20 cellular contexts compared by ENCODE assay signal in genomic region chr10:123250640-123251039, GRCh38.
"Had no signal": no experiment of that assay in that cellular context is flagged by ENCODE, and none has a peak within 500 bp of the region (broad histone marks: within the 10 kb centered on the region; RNA-seq: fewer than 3 reads in every experiment).

No MANE protein-coding gene starts in this region.

- H3K27ac Mint-ChIP-seq: activated CD8-positive, alpha-beta T cell treated with anti-CD3 and anti-CD28 coated beads for 36 hours; activated naive CD8-positive, alpha-beta T cell treated with anti-CD3 and anti-CD28 coated beads for 36 hours; activated T-helper 17 cell treated with anti-CD3 and anti-CD28 coated beads, Interleukin-2, amount 50 U/mL, for 72 hours; effector memory CD8-positive, alpha-beta T cell; naive thymus-derived CD8-positive, alpha-beta T cell; stimulated activated memory B cell treated with anti-CD40 and anti-IgM and Interleukin-4, amounts not matched to agents 10 μg/mL and 1 μg/mL and 100 μg/mL, for 72 hours; type B pancreatic cell; WTC11 had no signal

- H3K27ac ChIP-seq: esophagus squamous epithelium, neutrophil, pancreas, sigmoid colon, testis had no signal

- H3K9me3 ChIP-seq: esophagus squamous epithelium, neutrophil, pancreas, sigmoid colon, testis had no signal

- H3K27me3 ChIP-seq: esophagus squamous epithelium, neutrophil, pancreas, sigmoid colon, testis had no signal

- H3K36me3 ChIP-seq: esophagus squamous epithelium, neutrophil, pancreas, sigmoid colon had no signal

- H3K4me1 Mint-ChIP-seq: activated T-helper 17 cell treated with anti-CD3 and anti-CD28 coated beads, Interleukin-2, amount 50 U/mL, for 72 hours; stimulated activated memory B cell treated with anti-CD40 and anti-IgM and Interleukin-4, amounts not matched to agents 10 μg/mL and 1 μg/mL and 100 μg/mL, for 72 hours had no signal

- H3K9me3 Mint-ChIP-seq: activated CD8-positive, alpha-beta T cell treated with anti-CD3 and anti-CD28 coated beads for 36 hours; activated naive CD8-positive, alpha-beta T cell treated with anti-CD3 and anti-CD28 coated beads for 36 hours; activated T-helper 17 cell treated with anti-CD3 and anti-CD28 coated beads, Interleukin-2, amount 50 U/mL, for 72 hours; effector memory CD8-positive, alpha-beta T cell; naive thymus-derived CD8-positive, alpha-beta T cell; type B pancreatic cell; WTC11 had no signal

- H3K4me3 Mint-ChIP-seq: activated CD8-positive, alpha-beta T cell treated with anti-CD3 and anti-CD28 coated beads for 36 hours; activated naive CD8-positive, alpha-beta T cell treated with anti-CD3 and anti-CD28 coated beads for 36 hours; activated T-helper 17 cell treated with anti-CD3 and anti-CD28 coated beads, Interleukin-2, amount 50 U/mL, for 72 hours; effector memory CD8-positive, alpha-beta T cell; naive thymus-derived CD8-positive, alpha-beta T cell; stimulated activated memory B cell treated with anti-CD40 and anti-IgM and Interleukin-4, amounts not matched to agents 10 μg/mL and 1 μg/mL and 100 μg/mL, for 72 hours; type B pancreatic cell; WTC11 had no signal

- ATAC-seq: activated CD8-positive, alpha-beta T cell treated with anti-CD3 and anti-CD28 coated beads for 36 hours; activated T-helper 17 cell treated with anti-CD3 and anti-CD28 coated beads, Interleukin-2, amount 50 U/mL, for 72 hours; effector memory CD8-positive, alpha-beta T cell; naive thymus-derived CD8-positive, alpha-beta T cell; pancreas; stimulated activated memory B cell treated with anti-CD40 and anti-IgM and Interleukin-4, amounts not matched to agents 10 μg/mL and 1 μg/mL and 100 μg/mL, for 72 hours had no signal

- H3K4me3 ChIP-seq: esophagus squamous epithelium, pancreas, sigmoid colon, testis had no signal

- DNase-seq: activated CD4-positive, alpha-beta T cell treated with anti-CD3 and anti-CD28 coated beads for 4 hours; activated CD8-positive, alpha-beta T cell treated with anti-CD3 and anti-CD28 coated beads for 36 hours; activated naive CD4-positive, alpha-beta T cell; activated naive CD8-positive, alpha-beta T cell treated with anti-CD3 and anti-CD28 coated beads for 36 hours; activated T-cell treated with anti-CD3 and anti-CD28 coated beads, Interleukin-2, amount 50 U/mL, for 1 hour; amniotic stem cell; dermis blood vessel endothelial cell; effector memory CD8-positive, alpha-beta T cell; esophagus squamous epithelium; mesendoderm; naive thymus-derived CD8-positive, alpha-beta T cell; pancreas; sigmoid colon; stimulated activated CD4-positive, alpha-beta T cell treated with anti-CD3 and anti-CD28 coated beads, Interleukin-4, amount 100 ng/mL, for 4 hours; testis had no signal

- H3K4me1 ChIP-seq: esophagus squamous epithelium, pancreas, sigmoid colon, testis had no signal

- H3K27me3 Mint-ChIP-seq: activated CD8-positive, alpha-beta T cell treated with anti-CD3 and anti-CD28 coated beads for 36 hours; activated naive CD8-positive, alpha-beta T cell treated with anti-CD3 and anti-CD28 coated beads for 36 hours; activated T-helper 17 cell treated with anti-CD3 and anti-CD28 coated beads, Interleukin-2, amount 50 U/mL, for 72 hours; effector memory CD8-positive, alpha-beta T cell; naive thymus-derived CD8-positive, alpha-beta T cell; stimulated activated memory B cell treated with anti-CD40 and anti-IgM and Interleukin-4, amounts not matched to agents 10 μg/mL and 1 μg/mL and 100 μg/mL, for 72 hours had no signal

- H3K36me3 Mint-ChIP-seq: activated naive CD8-positive, alpha-beta T cell treated with anti-CD3 and anti-CD28 coated beads for 36 hours; naive thymus-derived CD8-positive, alpha-beta T cell; type B pancreatic cell; WTC11 had no signal
